ENCODE assay signal across 18 cellular contexts in the genomic region with DNA sequence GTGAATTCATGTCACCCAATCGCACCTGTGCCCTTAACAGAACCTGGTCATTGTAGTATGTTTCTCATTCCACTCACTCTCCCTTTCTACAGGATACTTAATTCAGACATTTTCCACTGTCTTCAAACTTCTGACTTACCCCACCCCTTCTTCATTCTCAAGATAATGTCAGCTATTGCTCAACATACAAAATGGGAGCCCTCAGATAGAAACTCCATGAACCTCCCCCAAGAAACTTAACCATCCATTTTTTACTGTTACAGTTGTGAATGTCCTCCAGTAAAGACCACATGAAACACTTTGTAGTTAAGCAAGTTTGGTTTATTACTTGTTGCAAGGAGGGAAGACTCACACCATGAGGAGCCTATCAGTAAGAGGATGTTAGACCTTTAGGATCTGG. TPM values are rescaled to one million over a fixed set of nuclear protein-coding genes. Genes with fewer than 3 reads are reported as not detected.
DNase-seq lines count a peak whose midpoint lies in the region; ATAC-seq, FAIRE-seq and TF ChIP-seq lines count a peak whose summit lies in the region.
"Had no signal": no experiment of that assay in that cellular context is flagged by ENCODE, and none has a peak within 500 bp of the region (broad histone marks: within the 10 kb centered on the region; RNA-seq: fewer than 3 reads in every experiment).

No MANE protein-coding gene starts in this region.

- POLR2A ChIA-PET in K562 (lab: Yijun Ruan, JAX), result interaction anchor here (0.5 to 1.5 kb wide), 3 partner anchors 11 to 187 kb away, joined by 3 to 6 read pairs (median 3); no protein-coding TSS in a partner anchor

- H3K9me3 ChIP-seq in OCI-LY3 (ENCODE audit: insufficient read depth, low read length) (no peaks in the 10 kb centered on the region), K562 (replicated peaks; ENCODE audit: control insufficient read depth, insufficient read depth, low read depth, low read length) (no peaks in the 10 kb centered on the region)

- DNase-seq in H54 (ENCODE audit: insufficient read length, low spot score) (no peak), K562 (ENCODE audit: extremely low read depth in 1 of 4, low spot score in 3 of 4) (no peak), immature natural killer cell (no peak), cerebellar nuclear complex (lab: John Stamatoyannopoulos, UW) (no peak), RKO (ENCODE audit: low spot score) (no peak)
- no peak for DNase-seq in stimulated activated effector memory CD8-positive, alpha-beta T cell treated with anti-CD3 and anti-CD28 coated beads, Interleukin-12 subunit alpha, Interleukin-12 subunit beta, amount 100 ng/mL, for 72 hours (ENCODE audit: low spot score in 2 of 2)
- DNase-seq: C1 segment of cervical spinal cord; CD4-positive, alpha-beta T cell; DMS79; H9 had no signal

- no peak for TF ChIP-seq RAD21 in K562 (CRISPR knock-in tag; conservative IDR thresholded peaks at IDR 0.05 in 1 of 2, IDR thresholded peaks at IDR 0.05 in 1 of 2)

- no peak overlapping the region for H2AFZ ChIP-seq in OCI-LY3 (ENCODE audit: low read depth, low read length)
- peak overlapping the region; percentile 18; the same call in 1 of the 2 replicates for H2AFZ ChIP-seq in K562 (ENCODE audit: low read depth, low read length)
- H2AFZ ChIP-seq: GM23338 had no signal

- no peak for TF ChIP-seq EP300 in K562 (IDR thresholded peaks at IDR 0.05; ENCODE audit: low read length)

- BruUV-seq in K562 (replicated peaks; lab: Mats Ljungman, UMichigan), result no TSS peak

- ATAC-seq in K562, result peak; percentile 32; the same call in 2 of the 3 replicates
- no peak for ATAC-seq in stimulated activated effector memory CD8-positive, alpha-beta T cell treated with anti-CD3 and anti-CD28 coated beads, Interleukin-12 subunit alpha, Interleukin-12 subunit beta, amount 100 ng/mL, for 72 hours
- ATAC-seq: GM12878, GM23338, HepG2 had no signal

- H3K4me1 Mint-ChIP-seq in stimulated activated effector memory CD8-positive, alpha-beta T cell treated with anti-CD3 and anti-CD28 coated beads, Interleukin-12 subunit alpha, Interleukin-12 subunit beta, amount 100 ng/mL, for 72 hours, result peaks cover 21% of the 10 kb centered on the region
- H3K4me1 Mint-ChIP-seq in immature natural killer cell, result peaks cover 10 to 14% of the 10 kb centered on the region in 2 donors

- 71% methylated on average over 1 of the region's 1 CpG for WGBS in K562 (ENCODE audit: insufficient coverage, low coverage, missing lambda C conversion rate)

- H3K4me2 ChIP-seq in OCI-LY3 (ENCODE audit: low read length) (peak overlapping the region; percentile 45), K562 (ENCODE audit: insufficient read depth, low read length) (no peak overlapping the region)
- H3K4me2 ChIP-seq: GM23338 had no signal

- H3K27me3 Mint-ChIP-seq in immature natural killer cell (ENCODE audit: low read depth in 3 of 3), result peaks cover 0 to 2% (median 1%) of the 10 kb centered on the region in 3 donors
- H3K27me3 Mint-ChIP-seq: B cell; CD4-positive, alpha-beta T cell had no signal

- TF ChIP-seq POLR2A in H54 (IDR thresholded peaks at IDR 0.05; ENCODE audit: low read depth, low read length) (no peak), K562 (conservative IDR thresholded peaks at IDR 0.05) (no peak)

- no peaks in the 10 kb centered on the region for H3K36me3 Mint-ChIP-seq in stimulated activated effector memory CD8-positive, alpha-beta T cell treated with anti-CD3 and anti-CD28 coated beads, Interleukin-12 subunit alpha, Interleukin-12 subunit beta, amount 100 ng/mL, for 72 hours
- peaks cover 0 to 11% (median 0%) of the 10 kb centered on the region in 3 donors for H3K36me3 Mint-ChIP-seq in immature natural killer cell

- H3K4me3 Mint-ChIP-seq in stimulated activated effector memory CD8-positive, alpha-beta T cell treated with anti-CD3 and anti-CD28 coated beads, Interleukin-12 subunit alpha, Interleukin-12 subunit beta, amount 100 ng/mL, for 72 hours, result no peak overlapping the region
- H3K4me3 Mint-ChIP-seq in immature natural killer cell, result no peak overlapping the region
- H3K4me3 Mint-ChIP-seq: B cell; CD4-positive, alpha-beta T cell; GM23338; H9 had no signal

- no peaks in the 10 kb centered on the region for H3K9me1 ChIP-seq in K562 (ENCODE audit: control insufficient read depth, insufficient read depth, low read length)

- FAIRE-seq in H54 (lab: Jason Lieb, UNC) (peak; percentile 38), K562 (lab: Jason Lieb, UNC) (peak; percentile 77)
- FAIRE-seq: A204.1, GM12878, GM18507, HepG2, HTR-8/SVneo had no signal

- H3K4me3 ChIP-seq in OCI-LY3 (ENCODE audit: low read length) (peak overlapping the region; percentile 20; the same call in 1 of the 2 replicates), K562 (no peak overlapping the region)
- H3K4me3 ChIP-seq: GM12878, GM23338 had no signal

- H3K9ac ChIP-seq in OCI-LY3 (ENCODE audit: low read length), result peak overlapping the region; percentile 65
- H3K9ac ChIP-seq in K562 (ENCODE audit: insufficient read depth in 1 of 2, low read depth in 2 of 2, low read length in 2 of 2), result no peak overlapping the region

- H4K20me1 ChIP-seq in OCI-LY3 (ENCODE audit: insufficient read depth, low read length) (no peaks in the 10 kb centered on the region), K562 (replicated peaks; ENCODE audit: control insufficient read depth, insufficient read depth, low read length) (no peaks in the 10 kb centered on the region)

- H3K27ac ChIP-seq in OCI-LY3 (ENCODE audit: low read length) (peak overlapping the region; percentile 95), K562 (ENCODE audit: extremely low read depth, low read depth, low read length) (no peak overlapping the region)

- intact Hi-C loops in K562 (cut with micrococcal nuclease), result no loop called here

- H3K36me3 ChIP-seq in OCI-LY3 (replicated peaks; ENCODE audit: low read depth, low read length), result peaks cover 23% of the 10 kb centered on the region
- no peaks in the 10 kb centered on the region for H3K36me3 ChIP-seq in K562 (ENCODE audit: control insufficient read depth, insufficient read depth, low read length)

- H3K27me3 ChIP-seq in OCI-LY3 (ENCODE audit: low read depth, low read length) (no peaks in the 10 kb centered on the region), K562 (ENCODE audit: control insufficient read depth in 2 of 2, insufficient read depth in 2 of 2, low read length in 2 of 2) (no peaks in the 10 kb centered on the region)

- in situ Hi-C loops in K562 (cut with MboI), result no loop called here

- no peak for TF ChIP-seq CTCF in OCI-LY3 (IDR thresholded peaks at IDR 0.05; ENCODE audit: low read depth, low read length)
- TF ChIP-seq CTCF in K562 (IDR thresholded peaks at IDR 0.05 in 2 of 3, conservative IDR thresholded peaks at IDR 0.05 in 1 of 3; ENCODE audit: insufficient read depth in 2 of 3, low read depth in 1 of 3, low read length in 3 of 3), result no peak

- H3K4me1 ChIP-seq in OCI-LY3 (ENCODE audit: low read length) (peaks cover 85% of the 10 kb centered on the region), K562 (replicated peaks in 1 of 2; ENCODE audit: control insufficient read depth in 2 of 2, insufficient read depth in 2 of 2, low read length in 2 of 2) (peaks cover 6 to 21% of the 10 kb centered on the region in 2 experiments; a peak in 4 of 5 replicates)

- peaks cover 69% of the 10 kb centered on the region for H3K79me2 ChIP-seq in OCI-LY3 (ENCODE audit: low read length)
- H3K79me2 ChIP-seq in K562 (ENCODE audit: control insufficient read depth, insufficient read depth, low read length), result no peaks in the 10 kb centered on the region

- H3K9me3 Mint-ChIP-seq in stimulated activated effector memory CD8-positive, alpha-beta T cell treated with anti-CD3 and anti-CD28 coated beads, Interleukin-12 subunit alpha, Interleukin-12 subunit beta, amount 100 ng/mL, for 72 hours, result no peaks in the 10 kb centered on the region
- H3K9me3 Mint-ChIP-seq in immature natural killer cell, result no peaks in the 10 kb centered on the region
- H3K9me3 Mint-ChIP-seq: CD4-positive, alpha-beta T cell; GM23338; H9 had no signal

- peak overlapping the region; percentile 21 for H3K27ac Mint-ChIP-seq in stimulated activated effector memory CD8-positive, alpha-beta T cell treated with anti-CD3 and anti-CD28 coated beads, Interleukin-12 subunit alpha, Interleukin-12 subunit beta, amount 100 ng/mL, for 72 hours
- peak overlapping the region in 1 of 6 donors; percentile 7 for H3K27ac Mint-ChIP-seq in immature natural killer cell
- H3K27ac Mint-ChIP-seq: CD4-positive, alpha-beta T cell; H9 had no signal

- CTCF ChIA-PET in K562 (lab: Yijun Ruan, JAX; ENCODE audit: low intra/inter-chr PET ratio), result no interaction called here

RNA-seq across cellular contexts. Expression of a gene that starts 22.1 kb away (rescaled TPM):
- total RNA-seq in K562 (2011; cell fraction: chromatin; rRNA removed; ENCODE audit: low replicate concordance), result 86.7 and 111 TPM in 2 replicates
- 35.9 and 49.1 TPM in 2 replicates for total RNA-seq in K562 (2011; cell fraction: nucleolus; rRNA removed)
- total RNA-seq in K562 (2011; cell fraction: nucleoplasm; rRNA removed), result 72.0 and 106 TPM in 2 replicates
- total RNA-seq in K562 (2014; rRNA removed), result 10.9 and 14.4 TPM in 2 replicates
- 13.6 and 14.0 TPM in 2 replicates for total RNA-seq in K562 (2014; rRNA removed; fragmentation: Illumina TruSeq; extraction: Trizol)
- 10.4 and 14.4 TPM in 2 replicates for total RNA-seq in K562 (2015; rRNA removed; fragmentation: Illumina TruSeq; extraction: Trizol)
- 39.5 and 45.1 TPM in 2 replicates for total RNA-seq in K562 (2021)
- 9.9 and 10.6 TPM in 2 replicates for polyA plus RNA-seq in K562 (2011; rRNA removed)
- polyA plus RNA-seq in K562 (2011; cell fraction: cytosol; rRNA removed), result 8.3 and 9.3 TPM in 2 replicates
- polyA plus RNA-seq in K562 (2011; cell fraction: nucleus; rRNA removed), result 27.4 and 27.8 TPM in 2 replicates
- polyA plus RNA-seq in K562 (2012), result 19.4 and 26.5 TPM in 2 replicates
- polyA plus RNA-seq in K562 (2014; fragmentation: Illumina TruSeq; extraction: Trizol), result 32.7 and 41.5 TPM in 2 replicates
- polyA plus RNA-seq in K562 (2014; fragmentation: Nextera tagmentation; extraction: Ambion mirVana), result 1 to 10 TPM; 5.8 to 8.0 TPM
- polyA plus RNA-seq in K562 (2014; rRNA removed), result 18.1 and 22.8 TPM in 2 replicates
- 23.2 and 25.8 TPM in 2 replicates for polyA minus RNA-seq in K562 (2011; rRNA and poly(A)+ RNA removed)
- 13.8 and 19.8 TPM in 2 replicates for polyA minus RNA-seq in K562 (2011; cell fraction: cytosol; rRNA and poly(A)+ RNA removed)
- 16.4 and 22.4 TPM in 2 replicates for polyA minus RNA-seq in K562 (2011; cell fraction: nucleus; rRNA and poly(A)+ RNA removed)
- 10 to 100 TPM; 12.0 to 35.9 (median 14.5) TPM for polyA plus RNA-seq in immature natural killer cell
